ENCODE assay signal across 1 cellular context in genomic region chr11:3058753-3059664, GRCh38.
TF ChIP-seq lines count a peak whose summit lies in the region.

No MANE protein-coding gene starts in this region.

TF ChIP-seq in K562, 482 proteins besides CTCF, POLR2A, EP300 and RAD21 (continued from another document and continues in another):
- TF ChIP-seq MGA (IDR thresholded peaks at IDR 0.05): peak; percentile 81
- TF ChIP-seq ZNF318 (IDR thresholded peaks at IDR 0.05; ENCODE audit: borderline replicate concordance in 1 of 2, low read depth in 1 of 2): no peak
- TF ChIP-seq DLX4 (CRISPR knock-in tag; IDR thresholded peaks at IDR 0.05): no peak
- TF ChIP-seq FOXO4 (CRISPR knock-in tag; IDR thresholded peaks at IDR 0.05): no peak
- TF ChIP-seq SIN3A (IDR thresholded peaks at IDR 0.05; ENCODE audit: borderline replicate concordance in 2 of 2, control insufficient read depth in 1 of 2, low read depth in 2 of 2, low read length in 2 of 2): no peak
- no peak for TF ChIP-seq MBD1 (CRISPR knock-in tag; IDR thresholded peaks at IDR 0.05)
- TF ChIP-seq NFIX (CRISPR knock-in tag; IDR thresholded peaks at IDR 0.05; ENCODE audit: low read depth): no peak
- no peak for TF ChIP-seq ZNF263 (CRISPR knock-in tag; IDR thresholded peaks at IDR 0.05; ENCODE audit: borderline replicate concordance)
- no peak for TF ChIP-seq PBX2 (CRISPR knock-in tag; IDR thresholded peaks at IDR 0.05; ENCODE audit: low read depth)
- TF ChIP-seq PBX2 (tag; conservative IDR thresholded peaks at IDR 0.05; ENCODE audit: low read depth): peak; percentile 70
- peak; percentile 39; the same call in 1 of the 2 replicates for TF ChIP-seq BHLHE40 (IDR thresholded peaks at IDR 0.05; ENCODE audit: low read length)
- TF ChIP-seq ID3 (CRISPR knock-in tag; IDR thresholded peaks at IDR 0.05): no peak
- no peak for TF ChIP-seq ID3 (tag; IDR thresholded peaks at IDR 0.05)
